ENCODE assay signal across 3 cellular contexts in the genomic region with DNA sequence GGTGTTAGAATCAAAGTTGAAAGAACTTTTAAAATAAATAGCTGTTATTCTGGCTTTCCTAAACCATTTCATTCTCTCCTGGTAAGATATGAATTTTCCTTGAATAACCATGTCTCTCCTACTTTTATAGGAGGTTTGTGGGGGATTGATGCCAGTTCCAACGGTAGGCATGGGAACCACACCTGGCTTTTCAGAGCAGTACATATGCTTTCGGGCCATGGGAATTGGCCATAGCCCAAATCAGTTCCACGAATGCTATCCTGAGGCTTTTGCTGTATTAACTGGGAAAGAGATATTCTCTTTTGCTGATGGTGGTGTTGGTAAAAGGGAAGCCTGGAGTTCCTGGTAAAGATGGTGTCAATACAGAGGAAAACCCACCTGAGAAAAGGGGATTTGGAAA.
"Had no signal": no experiment of that assay in that cellular context is flagged by ENCODE, and none has a peak within 500 bp of the region (broad histone marks: within the 10 kb centered on the region; RNA-seq: fewer than 3 reads in every experiment).

No MANE protein-coding gene starts in this region.

- ATAC-seq: GM12878 had no signal

- H3K4me3 ChIP-seq: GM12878 had no signal

- DNase-seq: GDM1, GF-D8 had no signal
